Comparison of ENCODE assay signal across 9 cellular contexts in the genomic region with DNA sequence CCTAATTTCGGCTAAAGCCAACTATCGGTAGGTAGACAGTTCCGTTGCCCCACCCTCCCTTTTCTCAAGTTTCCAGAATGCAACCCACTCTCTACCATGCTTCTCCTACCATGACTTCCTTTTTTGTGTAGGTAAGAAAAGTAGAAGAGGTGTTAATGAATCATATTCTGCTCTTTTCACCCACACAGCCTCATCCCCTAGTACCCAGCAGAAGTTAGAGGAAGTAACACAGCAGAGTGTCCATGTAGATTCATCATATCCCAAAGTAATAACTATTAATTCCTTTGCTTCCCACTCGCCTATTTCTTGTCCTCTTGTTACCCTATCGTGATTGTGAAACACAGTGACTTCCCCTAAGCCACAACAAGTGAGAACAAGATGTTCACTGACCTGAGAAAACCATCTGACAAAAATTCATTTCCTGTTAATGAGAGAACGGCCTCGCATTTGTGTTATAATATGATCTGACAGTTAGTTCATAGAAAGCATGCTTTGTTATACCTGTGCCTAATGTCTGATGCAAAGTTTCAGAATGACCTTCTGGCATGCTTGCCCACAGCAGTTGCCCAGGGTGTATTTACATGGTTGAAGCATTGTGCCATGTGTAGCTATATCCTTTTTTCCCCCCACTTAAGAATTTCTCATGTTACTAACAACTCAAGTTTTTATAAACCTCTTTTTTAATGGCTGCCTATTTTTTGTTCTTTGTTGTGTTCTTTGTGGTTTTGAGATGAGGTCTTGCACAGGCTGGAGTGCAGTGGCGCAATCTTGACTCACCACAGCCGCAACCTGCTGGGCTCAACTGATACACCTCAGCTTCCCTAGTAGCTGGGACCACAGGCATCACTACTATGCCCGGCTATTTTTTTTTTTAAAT.
A peak's percentile ranks its signal among the peaks of the same experiment; 100 is the strongest.
DNase-seq lines count a peak whose midpoint lies in the region; ATAC-seq, FAIRE-seq and TF ChIP-seq lines count a peak whose summit lies in the region.
"Had no signal": no experiment of that assay in that cellular context is flagged by ENCODE, and none has a peak within 500 bp of the region (broad histone marks: within the 10 kb centered on the region; RNA-seq: fewer than 3 reads in every experiment).

No MANE protein-coding gene starts in this region.

- H3K27ac ChIP-seq in esophagus (ENCODE audit: low read depth in 2 of 2, low read length in 1 of 2) (peak overlapping the region; percentile 14 to 54), ascending aorta (no peak overlapping the region)
- H3K27ac ChIP-seq: cardiac muscle cell had no signal

- peaks cover 42% of the 10 kb centered on the region for H3K36me3 Mint-ChIP-seq in activated CD4-positive, alpha-beta T cell treated with anti-CD3 and anti-CD28 coated beads, Interleukin-2, amount 10 ng/mL, durations not matched to agents 7 days and 5 days (ENCODE audit: low read depth)

- H3K4me1 ChIP-seq in esophagus (ENCODE audit: control insufficient read depth in 2 of 2, insufficient read depth in 2 of 2, low read length in 1 of 2) (no peaks in the 10 kb centered on the region), ascending aorta (no peaks in the 10 kb centered on the region)

- ATAC-seq in left ventricle myocardium superior (peak; percentile 41), HG03520 (IDR thresholded peaks at IDR 0.05; ENCODE audit: unreplicated experiment) (peak; percentile 62)

- TF ChIP-seq CTCF in ascending aorta (IDR thresholded peaks at IDR 0.05), result no peak

- H3K4me3 ChIP-seq in esophagus (ENCODE audit: low read depth in 1 of 2, low read length in 2 of 2) (no peak overlapping the region), ascending aorta (no peak overlapping the region)
- H3K4me3 ChIP-seq: cardiac muscle cell had no signal

- intact Hi-C loops in left ventricle myocardium superior (cut with micrococcal nuclease), result no loop called here
- intact Hi-C loops in cardiac septum (cut with DNase I), result loop anchor here (10.0 kb wide), 1 partner anchor 272 kb away; no protein-coding TSS in a partner anchor
- intact Hi-C loops in ascending aorta (cut with DNase I), result no loop called here

- 64% methylated on average over 10 of the region's 10 CpGs for WGBS in esophagus, 2 donors

- DNase-seq in left ventricle myocardium superior (no peak), cardiac septum (ENCODE audit: low spot score) (no peak), HTR-8/SVneo (ENCODE audit: insufficient read length, low spot score) (no peak), ascending aorta (ENCODE audit: low spot score in 2 of 2) (no peak)
- peak; percentile 69 for DNase-seq in activated CD4-positive, alpha-beta T cell treated with anti-CD3 and anti-CD28 coated beads, Interleukin-2, amount 10 ng/mL, durations not matched to agents 7 days and 5 days
- DNase-seq in stimulated activated CD4-positive, alpha-beta T cell treated with anti-CD3 and anti-CD28 coated beads, Interleukin-4, amount 100 ng/mL, for 4 hours, result peak; percentile 30 to 64

- H3K27me3 Mint-ChIP-seq in activated CD4-positive, alpha-beta T cell treated with anti-CD3 and anti-CD28 coated beads, Interleukin-2, amount 10 ng/mL, durations not matched to agents 7 days and 5 days, result no peaks in the 10 kb centered on the region

- H3K9me3 Mint-ChIP-seq in activated CD4-positive, alpha-beta T cell treated with anti-CD3 and anti-CD28 coated beads, Interleukin-2, amount 10 ng/mL, durations not matched to agents 7 days and 5 days, result peaks cover 3% of the 10 kb centered on the region

- H3K27me3 ChIP-seq in esophagus (ENCODE audit: control insufficient read depth in 1 of 2, insufficient read depth in 2 of 2, low read length in 2 of 2), result no peaks in the 10 kb centered on the region
- H3K27me3 ChIP-seq in ascending aorta, result no peaks in the 10 kb centered on the region
- H3K27me3 ChIP-seq: cardiac muscle cell had no signal

- peaks cover 39% of the 10 kb centered on the region for H3K4me1 Mint-ChIP-seq in activated CD4-positive, alpha-beta T cell treated with anti-CD3 and anti-CD28 coated beads, Interleukin-2, amount 10 ng/mL, durations not matched to agents 7 days and 5 days

- H3K36me3 ChIP-seq in esophagus (ENCODE audit: control insufficient read depth in 2 of 2, insufficient read depth in 2 of 2, low read length in 1 of 2) (peaks cover 0 to 2% of the 10 kb centered on the region in 2 donors), ascending aorta (peaks cover 0 to 8% of the 10 kb centered on the region in 2 donors)

- CTCF ChIA-PET in activated CD4-positive, alpha-beta T cell treated with anti-CD3 and anti-CD28 coated beads, Interleukin-2, amount 10 ng/mL, durations not matched to agents 7 days and 5 days (lab: Charles Lee), result interaction anchor here (0.6 to 1.7 kb wide), 2 partner anchors 16 to 21 kb away, joined by 3 to 4 read pairs; no protein-coding TSS in a partner anchor

- FAIRE-seq in HTR-8/SVneo (lab: Jason Lieb, UNC), result no peak

- H3K27ac Mint-ChIP-seq in activated CD4-positive, alpha-beta T cell treated with anti-CD3 and anti-CD28 coated beads, Interleukin-2, amount 10 ng/mL, durations not matched to agents 7 days and 5 days, result peak overlapping the region; percentile 91

- POLR2A ChIA-PET in activated CD4-positive, alpha-beta T cell treated with anti-CD3 and anti-CD28 coated beads, Interleukin-2, amount 10 ng/mL, durations not matched to agents 7 days and 5 days (lab: Charles Lee), result no interaction called here

- H3K4me3 Mint-ChIP-seq in activated CD4-positive, alpha-beta T cell treated with anti-CD3 and anti-CD28 coated beads, Interleukin-2, amount 10 ng/mL, durations not matched to agents 7 days and 5 days, result peak overlapping the region; percentile 25

- H3K9me3 ChIP-seq in esophagus (ENCODE audit: control insufficient read depth in 2 of 2, insufficient read depth in 1 of 2, low read depth in 1 of 2, low read length in 1 of 2) (no peaks in the 10 kb centered on the region), ascending aorta (no peaks in the 10 kb centered on the region)

Comparison
In these comparisons a context has a peak if more than half of its experiments do, and no peak if none do; other contexts are left out.
1. DNase-seq: peak in activated CD4-positive, alpha-beta T cell treated with anti-CD3 and anti-CD28 coated beads, Interleukin-2, amount 10 ng/mL, durations not matched to agents 7 days and 5 days (single experiment) and stimulated activated CD4-positive, alpha-beta T cell treated with anti-CD3 and anti-CD28 coated beads, Interleukin-4, amount 100 ng/mL, for 4 hours (2 of 2); none in left ventricle myocardium superior (single experiment), cardiac septum (single experiment), HTR-8/SVneo (single experiment) and ascending aorta (0 of 2).
2. H3K27ac ChIP-seq: peak in esophagus (2 of 2); none in ascending aorta (0 of 2).